Comparison of ENCODE assay signal across 19 cellular contexts in genomic region chr3:143427626-143428025, GRCh38.
DNase-seq lines count a peak whose midpoint lies in the region; ATAC-seq and TF ChIP-seq lines count a peak whose summit lies in the region.
"Had no signal": no experiment of that assay in that cellular context is flagged by ENCODE, and none has a peak within 500 bp of the region (broad histone marks: within the 10 kb centered on the region; RNA-seq: fewer than 3 reads in every experiment).

No MANE protein-coding gene starts in this region.

- no peaks in the 10 kb centered on the region for H3K79me2 ChIP-seq in DOHH2 (ENCODE audit: control insufficient read depth, low read length)
- no peaks in the 10 kb centered on the region for H3K79me2 ChIP-seq in Karpas-422 (ENCODE audit: low read length)
- no peaks in the 10 kb centered on the region for H3K79me2 ChIP-seq in OCI-LY1 (ENCODE audit: insufficient read depth, low read length)

- H3K4me3 ChIP-seq in DOHH2 (ENCODE audit: low read length) (no peak overlapping the region), Karpas-422 (ENCODE audit: low read length) (peak overlapping the region; percentile 42), OCI-LY1 (ENCODE audit: low read depth, low read length, poor library complexity, severe bottlenecking) (no peak overlapping the region), MG63 (no peak overlapping the region)
- H3K4me3 ChIP-seq: PC-9 had no signal

- H3K27me3 ChIP-seq in DOHH2 (ENCODE audit: control insufficient read depth, low read length) = no peaks in the 10 kb centered on the region
- H3K27me3 ChIP-seq in Karpas-422 (ENCODE audit: low read length) = no peaks in the 10 kb centered on the region
- H3K27me3 ChIP-seq in OCI-LY1 (ENCODE audit: insufficient read depth, low read length) = no peaks in the 10 kb centered on the region
- no peaks in the 10 kb centered on the region for H3K27me3 ChIP-seq in MG63

- peak; percentile 96 for DNase-seq in Karpas-422
- DNase-seq in foreskin melanocyte = peak; percentile 29
- DNase-seq in stimulated activated CD4-positive, alpha-beta T cell treated with anti-CD3 and anti-CD28 coated beads, Interleukin-15, amount 100 ng/mL, for 24 hours = no peak
- DNase-seq in MG63 = no peak
- DNase-seq in occipital lobe (lab: John Stamatoyannopoulos, UW) = no peak
- DNase-seq: GDM1, GOT3, NCI-H1092 treated with DMSO at 0.1 percent for 48 hours, NCI-H146, NCI-H2029 treated with DMSO at 0.1 percent for 48 hours, NCI-H446 treated with DMSO at 0.1 percent for 48 hours, PC-9, SIG-M5 had no signal

- peak overlapping the region; percentile 68 for H3K9ac ChIP-seq in Karpas-422 (ENCODE audit: low read length)
- no peak overlapping the region for H3K9ac ChIP-seq in OCI-LY1 (ENCODE audit: low read length)

- H3K4me2 ChIP-seq in DOHH2 (ENCODE audit: low read length) (peak overlapping the region; percentile 45), Karpas-422 (ENCODE audit: low read depth, low read length, poor library complexity, severe bottlenecking) (peak overlapping the region; percentile 75), OCI-LY1 (ENCODE audit: low read length) (peak overlapping the region; percentile 45)
- H3K4me2 ChIP-seq: PC-9 had no signal

- peak overlapping the region; percentile 36 for H3K27ac ChIP-seq in DOHH2 (ENCODE audit: low read depth, low read length)
- peak overlapping the region; percentile 99 for H3K27ac ChIP-seq in Karpas-422 (ENCODE audit: low read length)
- H3K27ac ChIP-seq in OCI-LY1 (ENCODE audit: low read depth, low read length, poor library complexity, severe bottlenecking) = peak overlapping the region; percentile 63
- H3K27ac ChIP-seq: PC-9, RWPE1 had no signal

- no peaks in the 10 kb centered on the region for H3K9me3 Mint-ChIP-seq in activated T-helper 17 cell treated with anti-CD3 and anti-CD28 coated beads, Interleukin-2, amount 50 U/mL, for 72 hours
- H3K9me3 Mint-ChIP-seq: T-helper 1 cell treated with Interleukin-12 subunit alpha and Interleukin-12 subunit beta and Interleukin-4 antibody, amounts not matched to agents 30 μg/mL and 1 μg/mL, for 36 hours had no signal

- H3F3A ChIP-seq in DOHH2 (ENCODE audit: control insufficient read depth, insufficient read depth) (no peaks in the 10 kb centered on the region), OCI-LY1 (ENCODE audit: insufficient read depth, low read length) (no peaks in the 10 kb centered on the region)

- no peak for ATAC-seq in activated T-helper 17 cell treated with anti-CD3 and anti-CD28 coated beads, Interleukin-2, amount 50 U/mL, for 72 hours (replicated peaks)
- ATAC-seq: HCT116 had no signal

- no peak overlapping the region for H3K27ac Mint-ChIP-seq in activated T-helper 17 cell treated with anti-CD3 and anti-CD28 coated beads, Interleukin-2, amount 50 U/mL, for 72 hours
- H3K27ac Mint-ChIP-seq: T-helper 1 cell treated with Interleukin-12 subunit alpha and Interleukin-12 subunit beta and Interleukin-4 antibody, amounts not matched to agents 30 μg/mL and 1 μg/mL, for 36 hours had no signal

- H3K36me3 Mint-ChIP-seq in activated T-helper 17 cell treated with anti-CD3 and anti-CD28 coated beads, Interleukin-2, amount 50 U/mL, for 72 hours (ENCODE audit: low read depth) = no peaks in the 10 kb centered on the region

- H3K9me3 ChIP-seq in DOHH2 (ENCODE audit: control insufficient read depth, insufficient read depth, low read length) = no peaks in the 10 kb centered on the region
- H3K9me3 ChIP-seq in Karpas-422 (ENCODE audit: low read length) = no peaks in the 10 kb centered on the region
- no peaks in the 10 kb centered on the region for H3K9me3 ChIP-seq in OCI-LY1 (ENCODE audit: low read length)
- H3K9me3 ChIP-seq in MG63 = peaks cover 9% of the 10 kb centered on the region

- H3K36me3 ChIP-seq in DOHH2 (ENCODE audit: control insufficient read depth, low read length) = no peaks in the 10 kb centered on the region
- no peaks in the 10 kb centered on the region for H3K36me3 ChIP-seq in Karpas-422 (ENCODE audit: insufficient read depth, low read length)
- no peaks in the 10 kb centered on the region for H3K36me3 ChIP-seq in OCI-LY1 (ENCODE audit: insufficient read depth, low read length)
- no peaks in the 10 kb centered on the region for H3K36me3 ChIP-seq in MG63

- H3K27me3 Mint-ChIP-seq in activated T-helper 17 cell treated with anti-CD3 and anti-CD28 coated beads, Interleukin-2, amount 50 U/mL, for 72 hours = no peaks in the 10 kb centered on the region

- peaks cover 26% of the 10 kb centered on the region for H3K4me1 ChIP-seq in DOHH2 (ENCODE audit: control insufficient read depth, low read length)
- H3K4me1 ChIP-seq in Karpas-422 (ENCODE audit: low read length) = peaks cover 93% of the 10 kb centered on the region
- H3K4me1 ChIP-seq in OCI-LY1 (ENCODE audit: insufficient read depth, low read length, severe bottlenecking) = peaks cover 76% of the 10 kb centered on the region

- H2AFZ ChIP-seq in Karpas-422 (ENCODE audit: low read length) (no peak overlapping the region), OCI-LY1 (ENCODE audit: low read length) (no peak overlapping the region)
- H2AFZ ChIP-seq: PC-9 had no signal

- H4K20me1 ChIP-seq in DOHH2 (ENCODE audit: control insufficient read depth, insufficient read depth, low read depth, low read length) = no peaks in the 10 kb centered on the region
- H4K20me1 ChIP-seq in Karpas-422 (ENCODE audit: insufficient read depth, low read depth, low read length) = no peaks in the 10 kb centered on the region
- no peaks in the 10 kb centered on the region for H4K20me1 ChIP-seq in OCI-LY1 (ENCODE audit: insufficient read depth, low read length)

- TF ChIP-seq CTCF in DOHH2 (IDR thresholded peaks at IDR 0.05; ENCODE audit: low read depth, low read length, poor library complexity, severe bottlenecking) = no peak
- no peak for TF ChIP-seq CTCF in OCI-LY1 (IDR thresholded peaks at IDR 0.05; ENCODE audit: low read length)

- no peak overlapping the region for H3K4me3 Mint-ChIP-seq in activated T-helper 17 cell treated with anti-CD3 and anti-CD28 coated beads, Interleukin-2, amount 50 U/mL, for 72 hours
- H3K4me3 Mint-ChIP-seq: T-helper 1 cell treated with Interleukin-12 subunit alpha and Interleukin-12 subunit beta and Interleukin-4 antibody, amounts not matched to agents 30 μg/mL and 1 μg/mL, for 36 hours had no signal

- no peaks in the 10 kb centered on the region for H3K4me1 Mint-ChIP-seq in activated T-helper 17 cell treated with anti-CD3 and anti-CD28 coated beads, Interleukin-2, amount 50 U/mL, for 72 hours

- H3K9me2 ChIP-seq in DOHH2 (replicated peaks; ENCODE audit: control insufficient read depth, low read length) (no peaks in the 10 kb centered on the region), Karpas-422 (replicated peaks; ENCODE audit: insufficient read depth, low read length) (no peaks in the 10 kb centered on the region), OCI-LY1 (ENCODE audit: low read depth, low read length) (no peaks in the 10 kb centered on the region)

Comparison
In these comparisons a context has a peak if more than half of its experiments do, and no peak if none do; other contexts are left out.
1. H3K27ac ChIP-seq: peak in every context shown above with its lines; median percentile 99 in Karpas-422; 63 in OCI-LY1; 36 in DOHH2.
2. DNase-seq: peak in Karpas-422 (single experiment) and foreskin melanocyte (single experiment); none in stimulated activated CD4-positive, alpha-beta T cell treated with anti-CD3 and anti-CD28 coated beads, Interleukin-15, amount 100 ng/mL, for 24 hours (single experiment), MG63 (single experiment) and occipital lobe (single experiment).
3. Peak in every context shown above with its lines, with median percentiles within 50 percentile points of each other: H3K4me2 ChIP-seq.